Comparison of ENCODE assay signal across 1 cellular context in the genomic region with DNA sequence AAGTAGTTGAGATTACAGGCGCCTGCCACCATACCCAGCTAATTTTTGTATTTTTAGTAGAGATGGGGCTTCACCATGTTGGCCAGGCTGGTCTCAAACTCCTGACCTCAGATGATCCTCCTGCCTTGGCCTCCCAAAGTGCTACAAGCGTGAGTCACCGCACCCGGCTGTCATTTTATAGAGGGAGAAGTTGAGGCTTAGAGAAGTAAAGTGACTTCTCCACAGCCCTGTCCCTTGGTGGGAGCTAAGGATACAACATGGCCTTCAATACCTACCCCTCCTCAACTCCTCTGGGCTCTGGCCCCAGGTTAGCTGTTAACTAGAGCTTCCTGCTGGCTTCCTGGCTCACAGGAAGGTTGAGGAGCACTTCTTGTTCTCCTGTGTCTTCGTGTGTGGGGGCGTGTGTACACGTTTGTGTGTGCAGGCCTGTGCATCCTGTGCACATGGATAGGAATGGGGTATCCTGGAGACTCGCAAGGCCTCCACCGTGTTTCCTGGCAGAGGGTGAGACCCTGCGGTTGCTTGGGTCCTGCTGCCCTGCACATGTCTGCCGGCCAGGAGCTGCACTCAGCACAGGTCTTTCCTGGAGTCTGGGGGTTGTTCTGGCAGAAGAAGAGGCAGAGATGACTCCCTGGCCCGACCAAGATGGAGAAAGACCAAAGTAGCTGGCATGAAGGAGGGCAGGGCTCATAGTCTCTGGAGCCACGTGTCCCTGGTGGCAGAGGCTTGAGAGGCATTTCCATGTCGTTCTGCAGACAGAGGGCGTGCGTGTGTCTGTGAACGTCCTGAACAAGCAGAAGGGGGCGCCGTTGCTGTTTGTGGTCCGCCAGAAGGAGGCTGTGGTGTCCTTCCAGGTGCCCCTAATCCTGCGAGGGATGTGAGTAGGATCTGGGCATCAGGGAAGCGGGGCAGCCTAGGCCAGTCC.
A peak's percentile ranks its signal among the peaks of the same experiment; 100 is the strongest.
TF ChIP-seq lines count a peak whose summit lies in the region.

No MANE protein-coding gene starts in this region.

TF ChIP-seq in K562, 482 proteins besides CTCF, POLR2A, EP300 and RAD21 (continued from another document and continues in another):
- TF ChIP-seq RBFOX2 (IDR thresholded peaks at IDR 0.05; ENCODE audit: low read depth, low read length) (peak; percentile 33; the same call in 1 of the 2 replicates), ZSCAN32 (CRISPR knock-in tag; IDR thresholded peaks at IDR 0.05) (no peak), SAP30 (IDR thresholded peaks at IDR 0.05; ENCODE audit: borderline replicate concordance, insufficient read depth, low read depth, low read length, poor library complexity, severe bottlenecking) (no peak), RBM22 (IDR thresholded peaks at IDR 0.05; ENCODE audit: low read depth, low read length, poor library complexity, severe bottlenecking) (no peak), ZNF76 (CRISPR knock-in tag; IDR thresholded peaks at IDR 0.05; ENCODE audit: borderline replicate concordance) (no peak), ZNF445 (CRISPR knock-in tag; IDR thresholded peaks at IDR 0.05; ENCODE audit: low read depth) (no peak), ZNF695 (CRISPR knock-in tag; IDR thresholded peaks at IDR 0.05) (0 out of 2 replicates have a peak, but pooled peaks have one; percentile 30), HMG20B (CRISPR knock-in tag; IDR thresholded peaks at IDR 0.05) (no peak), SMARCA5 (IDR thresholded peaks at IDR 0.05) (peak; percentile 39), SPI1 (IDR thresholded peaks at IDR 0.05; ENCODE audit: borderline replicate concordance, low read depth, low read length) (no peak), HDAC2 (IDR thresholded peaks at IDR 0.05) (0 out of 2 replicates have a peak, but pooled peaks have one; percentile 41), CBX8 (IDR thresholded peaks at IDR 0.05; ENCODE audit: borderline replicate concordance, extremely low read depth, low read depth, low read length, poor library complexity, severe bottlenecking) (no peak), ZNF75A (CRISPR knock-in tag; IDR thresholded peaks at IDR 0.05) (no peak), FUS (optimal IDR thresholded peaks at IDR 0.05; ENCODE audit: low read depth, low read length) (no peak), SAFB2 (IDR thresholded peaks at IDR 0.05; ENCODE audit: borderline replicate concordance, low read depth, low read length, severe bottlenecking) (no peak), PHF21A (IDR thresholded peaks at IDR 0.05; ENCODE audit: borderline replicate concordance, low read depth) (0 out of 2 replicates have a peak, but pooled peaks have one; percentile 52), NUFIP1 (IDR thresholded peaks at IDR 0.05; ENCODE audit: partially characterized antibody) (no peak), PHB2 (IDR thresholded peaks at IDR 0.05; ENCODE audit: low read depth) (no peak), TARDBP (IDR thresholded peaks at IDR 0.05) (0 out of 2 replicates have a peak, but pooled peaks have one; percentile 21), TCF3 (CRISPR knock-in tag; IDR thresholded peaks at IDR 0.05) (no peak), MAFK (IDR thresholded peaks at IDR 0.05; ENCODE audit: low read length) (no peak), ZNF436 (CRISPR knock-in tag; IDR thresholded peaks at IDR 0.05) (no peak), CXXC5 (CRISPR knock-in tag; IDR thresholded peaks at IDR 0.05) (0 out of 2 replicates have a peak, but pooled peaks have one; percentile 26), CEBPG (CRISPR knock-in tag; IDR thresholded peaks at IDR 0.05) (peak; percentile 27; the same call in 1 of the 2 replicates), CEBPG (tag; conservative IDR thresholded peaks at IDR 0.05 in 1 of 2, IDR thresholded peaks at IDR 0.05 in 1 of 2) (no peak), PHTF2 (CRISPR knock-in tag; IDR thresholded peaks at IDR 0.05) (no peak), SP1 (CRISPR knock-in tag; IDR thresholded peaks at IDR 0.05) (peak; percentile 55), LARP7 (IDR thresholded peaks at IDR 0.05) (no peak), TSC22D4 (tag; IDR thresholded peaks at IDR 0.05) (no peak), COPS2 (conservative IDR thresholded peaks at IDR 0.05) (no peak), KAT8 (IDR thresholded peaks at IDR 0.05; ENCODE audit: low read depth) (no peak), ILF3 (IDR thresholded peaks at IDR 0.05; ENCODE audit: borderline replicate concordance) (no peak), NRF1 (conservative IDR thresholded peaks at IDR 0.05 in 1 of 2, IDR thresholded peaks at IDR 0.05 in 1 of 2) (no peak), CEBPB (tag; IDR thresholded peaks at IDR 0.05) (no peak), ZKSCAN8 (CRISPR knock-in tag; IDR thresholded peaks at IDR 0.05) (no peak), HDAC1 (IDR thresholded peaks at IDR 0.05) (peak in 1 of 2 experiments; percentile 54; a peak in 1 of 4 replicates), HMGN3 (IDR thresholded peaks at IDR 0.05; ENCODE audit: borderline replicate concordance, extremely low read depth, insufficient read length, low read depth, low read length) (no peak), FOXK1 (CRISPR knock-in tag; IDR thresholded peaks at IDR 0.05; ENCODE audit: borderline replicate concordance) (no peak), ZNF79 (CRISPR knock-in tag; IDR thresholded peaks at IDR 0.05; ENCODE audit: low read depth) (no peak), ELF2 (CRISPR knock-in tag; IDR thresholded peaks at IDR 0.05) (no peak), KLF6 (CRISPR knock-in tag; IDR thresholded peaks at IDR 0.05; ENCODE audit: borderline replicate concordance) (no peak), U2AF2 (optimal IDR thresholded peaks at IDR 0.05; ENCODE audit: low read depth, low read length) (no peak)
- TF ChIP-seq, protein P1, sequence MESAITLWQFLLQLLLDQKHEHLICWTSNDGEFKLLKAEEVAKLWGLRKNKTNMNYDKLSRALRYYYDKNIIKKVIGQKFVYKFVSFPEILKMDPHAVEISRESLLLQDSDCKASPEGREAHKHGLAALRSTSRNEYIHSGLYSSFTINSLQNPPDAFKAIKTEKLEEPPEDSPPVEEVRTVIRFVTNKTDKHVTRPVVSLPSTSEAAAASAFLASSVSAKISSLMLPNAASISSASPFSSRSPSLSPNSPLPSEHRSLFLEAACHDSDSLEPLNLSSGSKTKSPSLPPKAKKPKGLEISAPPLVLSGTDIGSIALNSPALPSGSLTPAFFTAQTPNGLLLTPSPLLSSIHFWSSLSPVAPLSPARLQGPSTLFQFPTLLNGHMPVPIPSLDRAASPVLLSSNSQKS (CRISPR knock-in tag; IDR thresholded peaks at IDR 0.05): no peak
- TF ChIP-seq, protein P2, sequence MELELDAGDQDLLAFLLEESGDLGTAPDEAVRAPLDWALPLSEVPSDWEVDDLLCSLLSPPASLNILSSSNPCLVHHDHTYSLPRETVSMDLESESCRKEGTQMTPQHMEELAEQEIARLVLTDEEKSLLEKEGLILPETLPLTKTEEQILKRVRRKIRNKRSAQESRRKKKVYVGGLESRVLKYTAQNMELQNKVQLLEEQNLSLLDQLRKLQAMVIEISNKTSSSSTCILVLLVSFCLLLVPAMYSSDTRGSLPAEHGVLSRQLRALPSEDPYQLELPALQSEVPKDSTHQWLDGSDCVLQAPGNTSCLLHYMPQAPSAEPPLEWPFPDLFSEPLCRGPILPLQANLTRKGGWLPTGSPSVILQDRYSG (tag; conservative IDR thresholded peaks at IDR 0.05; ENCODE audit: low read depth): no peak
- TF ChIP-seq, protein P3, sequence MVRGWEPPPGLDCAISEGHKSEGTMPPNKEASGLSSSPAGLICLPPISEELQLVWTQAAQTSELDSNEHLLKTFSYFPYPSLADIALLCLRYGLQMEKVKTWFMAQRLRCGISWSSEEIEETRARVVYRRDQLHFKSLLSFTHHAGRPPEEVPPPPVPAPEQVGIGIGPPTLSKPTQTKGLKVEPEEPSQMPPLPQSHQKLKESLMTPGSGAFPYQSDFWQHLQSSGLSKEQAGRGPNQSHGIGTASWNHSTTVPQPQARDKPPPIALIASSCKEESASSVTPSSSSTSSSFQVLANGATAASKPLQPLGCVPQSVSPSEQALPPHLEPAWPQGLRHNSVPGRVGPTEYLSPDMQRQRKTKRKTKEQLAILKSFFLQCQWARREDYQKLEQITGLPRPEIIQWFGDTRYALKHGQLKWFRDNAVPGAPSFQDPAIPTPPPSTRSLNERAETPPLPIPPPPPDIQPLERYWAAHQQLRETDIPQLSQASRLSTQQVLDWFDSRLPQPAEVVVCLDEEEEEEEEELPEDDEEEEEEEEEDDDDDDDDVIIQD (CRISPR knock-in tag; IDR thresholded peaks at IDR 0.05): no peak
- TF ChIP-seq, protein P4, sequence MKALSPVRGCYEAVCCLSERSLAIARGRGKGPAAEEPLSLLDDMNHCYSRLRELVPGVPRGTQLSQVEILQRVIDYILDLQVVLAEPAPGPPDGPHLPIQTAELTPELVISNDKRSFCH (CRISPR knock-in tag; IDR thresholded peaks at IDR 0.05): no peak
- TF ChIP-seq, protein P4 (tag; IDR thresholded peaks at IDR 0.05): no peak
- TF ChIP-seq, protein P5, sequence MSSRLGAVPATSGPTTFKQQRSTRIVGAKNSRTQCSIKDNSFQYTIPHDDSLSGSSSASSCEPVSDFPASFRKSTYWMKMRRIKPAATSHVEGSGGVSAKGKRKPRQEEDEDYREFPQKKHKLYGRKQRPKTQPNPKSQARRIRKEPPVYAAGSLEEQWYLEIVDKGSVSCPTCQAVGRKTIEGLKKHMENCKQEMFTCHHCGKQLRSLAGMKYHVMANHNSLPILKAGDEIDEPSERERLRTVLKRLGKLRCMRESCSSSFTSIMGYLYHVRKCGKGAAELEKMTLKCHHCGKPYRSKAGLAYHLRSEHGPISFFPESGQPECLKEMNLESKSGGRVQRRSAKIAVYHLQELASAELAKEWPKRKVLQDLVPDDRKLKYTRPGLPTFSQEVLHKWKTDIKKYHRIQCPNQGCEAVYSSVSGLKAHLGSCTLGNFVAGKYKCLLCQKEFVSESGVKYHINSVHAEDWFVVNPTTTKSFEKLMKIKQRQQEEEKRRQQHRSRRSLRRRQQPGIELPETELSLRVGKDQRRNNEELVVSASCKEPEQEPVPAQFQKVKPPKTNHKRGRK (tag; IDR thresholded peaks at IDR 0.05): no peak
- TF ChIP-seq, protein P6, sequence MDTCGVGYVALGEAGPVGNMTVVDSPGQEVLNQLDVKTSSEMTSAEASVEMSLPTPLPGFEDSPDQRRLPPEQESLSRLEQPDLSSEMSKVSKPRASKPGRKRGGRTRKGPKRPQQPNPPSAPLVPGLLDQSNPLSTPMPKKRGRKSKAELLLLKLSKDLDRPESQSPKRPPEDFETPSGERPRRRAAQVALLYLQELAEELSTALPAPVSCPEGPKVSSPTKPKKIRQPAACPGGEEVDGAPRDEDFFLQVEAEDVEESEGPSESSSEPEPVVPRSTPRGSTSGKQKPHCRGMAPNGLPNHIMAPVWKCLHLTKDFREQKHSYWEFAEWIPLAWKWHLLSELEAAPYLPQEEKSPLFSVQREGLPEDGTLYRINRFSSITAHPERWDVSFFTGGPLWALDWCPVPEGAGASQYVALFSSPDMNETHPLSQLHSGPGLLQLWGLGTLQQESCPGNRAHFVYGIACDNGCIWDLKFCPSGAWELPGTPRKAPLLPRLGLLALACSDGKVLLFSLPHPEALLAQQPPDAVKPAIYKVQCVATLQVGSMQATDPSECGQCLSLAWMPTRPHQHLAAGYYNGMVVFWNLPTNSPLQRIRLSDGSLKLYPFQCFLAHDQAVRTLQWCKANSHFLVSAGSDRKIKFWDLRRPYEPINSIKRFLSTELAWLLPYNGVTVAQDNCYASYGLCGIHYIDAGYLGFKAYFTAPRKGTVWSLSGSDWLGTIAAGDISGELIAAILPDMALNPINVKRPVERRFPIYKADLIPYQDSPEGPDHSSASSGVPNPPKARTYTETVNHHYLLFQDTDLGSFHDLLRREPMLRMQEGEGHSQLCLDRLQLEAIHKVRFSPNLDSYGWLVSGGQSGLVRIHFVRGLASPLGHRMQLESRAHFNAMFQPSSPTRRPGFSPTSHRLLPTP (IDR thresholded peaks at IDR 0.05; ENCODE audit: borderline replicate concordance, extremely low read depth, insufficient read length): no peak
- TF ChIP-seq, protein P7, sequence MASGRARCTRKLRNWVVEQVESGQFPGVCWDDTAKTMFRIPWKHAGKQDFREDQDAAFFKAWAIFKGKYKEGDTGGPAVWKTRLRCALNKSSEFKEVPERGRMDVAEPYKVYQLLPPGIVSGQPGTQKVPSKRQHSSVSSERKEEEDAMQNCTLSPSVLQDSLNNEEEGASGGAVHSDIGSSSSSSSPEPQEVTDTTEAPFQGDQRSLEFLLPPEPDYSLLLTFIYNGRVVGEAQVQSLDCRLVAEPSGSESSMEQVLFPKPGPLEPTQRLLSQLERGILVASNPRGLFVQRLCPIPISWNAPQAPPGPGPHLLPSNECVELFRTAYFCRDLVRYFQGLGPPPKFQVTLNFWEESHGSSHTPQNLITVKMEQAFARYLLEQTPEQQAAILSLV (tag; IDR thresholded peaks at IDR 0.05): no peak
- TF ChIP-seq, protein P8, sequence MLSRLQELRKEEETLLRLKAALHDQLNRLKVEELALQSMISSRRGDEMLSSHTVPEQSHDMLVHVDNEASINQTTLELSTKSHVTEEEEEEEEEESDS (CRISPR knock-in tag; IDR thresholded peaks at IDR 0.05): no peak
- TF ChIP-seq, protein P9, sequence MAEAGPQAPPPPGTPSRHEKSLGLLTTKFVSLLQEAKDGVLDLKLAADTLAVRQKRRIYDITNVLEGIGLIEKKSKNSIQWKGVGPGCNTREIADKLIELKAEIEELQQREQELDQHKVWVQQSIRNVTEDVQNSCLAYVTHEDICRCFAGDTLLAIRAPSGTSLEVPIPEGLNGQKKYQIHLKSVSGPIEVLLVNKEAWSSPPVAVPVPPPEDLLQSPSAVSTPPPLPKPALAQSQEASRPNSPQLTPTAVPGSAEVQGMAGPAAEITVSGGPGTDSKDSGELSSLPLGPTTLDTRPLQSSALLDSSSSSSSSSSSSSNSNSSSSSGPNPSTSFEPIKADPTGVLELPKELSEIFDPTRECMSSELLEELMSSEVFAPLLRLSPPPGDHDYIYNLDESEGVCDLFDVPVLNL (CRISPR knock-in tag; IDR thresholded peaks at IDR 0.05; ENCODE audit: low read depth): no peak
- TF ChIP-seq, protein P10, sequence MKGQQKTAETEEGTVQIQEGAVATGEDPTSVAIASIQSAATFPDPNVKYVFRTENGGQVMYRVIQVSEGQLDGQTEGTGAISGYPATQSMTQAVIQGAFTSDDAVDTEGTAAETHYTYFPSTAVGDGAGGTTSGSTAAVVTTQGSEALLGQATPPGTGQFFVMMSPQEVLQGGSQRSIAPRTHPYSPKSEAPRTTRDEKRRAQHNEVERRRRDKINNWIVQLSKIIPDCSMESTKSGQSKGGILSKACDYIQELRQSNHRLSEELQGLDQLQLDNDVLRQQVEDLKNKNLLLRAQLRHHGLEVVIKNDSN (CRISPR knock-in tag; IDR thresholded peaks at IDR 0.05): peak; percentile 88
- TF ChIP-seq, protein P11, sequence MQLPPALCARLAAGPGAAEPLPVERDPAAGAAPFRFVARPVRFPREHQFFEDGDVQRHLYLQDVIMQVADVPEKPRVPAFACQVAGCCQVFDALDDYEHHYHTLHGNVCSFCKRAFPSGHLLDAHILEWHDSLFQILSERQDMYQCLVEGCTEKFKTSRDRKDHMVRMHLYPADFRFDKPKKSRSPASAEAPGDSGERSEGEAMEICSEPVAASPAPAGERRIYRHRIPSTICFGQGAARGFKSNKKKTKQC (CRISPR knock-in tag; IDR thresholded peaks at IDR 0.05): no peak
- TF ChIP-seq, protein P12, sequence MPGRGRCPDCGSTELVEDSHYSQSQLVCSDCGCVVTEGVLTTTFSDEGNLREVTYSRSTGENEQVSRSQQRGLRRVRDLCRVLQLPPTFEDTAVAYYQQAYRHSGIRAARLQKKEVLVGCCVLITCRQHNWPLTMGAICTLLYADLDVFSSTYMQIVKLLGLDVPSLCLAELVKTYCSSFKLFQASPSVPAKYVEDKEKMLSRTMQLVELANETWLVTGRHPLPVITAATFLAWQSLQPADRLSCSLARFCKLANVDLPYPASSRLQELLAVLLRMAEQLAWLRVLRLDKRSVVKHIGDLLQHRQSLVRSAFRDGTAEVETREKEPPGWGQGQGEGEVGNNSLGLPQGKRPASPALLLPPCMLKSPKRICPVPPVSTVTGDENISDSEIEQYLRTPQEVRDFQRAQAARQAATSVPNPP (IDR thresholded peaks at IDR 0.05; ENCODE audit: borderline replicate concordance, insufficient read depth, insufficient read length): no peak
